Comparison of ENCODE assay signal across 8 cellular contexts in the genomic region with DNA sequence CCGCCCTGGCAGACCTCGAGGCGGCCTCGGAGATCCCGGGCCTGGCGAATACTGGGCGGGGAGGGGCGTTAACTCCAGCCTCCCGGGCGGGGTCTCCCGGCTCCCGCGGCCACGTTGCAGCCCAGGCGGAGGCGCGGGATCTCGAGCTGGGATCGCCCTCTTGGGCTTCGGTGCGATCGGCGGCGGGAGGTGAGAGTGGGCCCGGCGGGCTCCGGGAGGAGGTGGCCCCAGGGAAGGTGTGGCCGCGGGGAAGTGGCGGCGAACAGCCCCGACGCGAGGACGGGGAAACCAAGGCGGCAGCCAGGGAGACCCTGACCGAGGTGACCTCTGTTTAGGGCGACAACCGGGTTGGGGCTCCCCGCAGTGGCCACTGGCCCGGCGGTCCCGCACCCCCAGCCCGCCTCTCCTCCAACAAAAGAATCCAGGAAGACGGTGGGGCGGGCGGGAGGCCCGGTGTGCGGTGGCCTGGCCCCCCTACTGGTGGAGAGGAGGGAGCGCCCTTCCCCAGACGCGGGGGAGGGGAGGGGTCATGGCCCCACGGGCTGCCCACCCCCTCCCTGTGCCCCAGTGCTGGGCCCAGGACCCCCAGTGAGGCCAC. TPM values are rescaled to one million over a fixed set of nuclear protein-coding genes. Genes with fewer than 3 reads are reported as not detected.
DNase-seq lines count a peak whose midpoint lies in the region; ATAC-seq and TF ChIP-seq lines count a peak whose summit lies in the region.

A gene with protein sequence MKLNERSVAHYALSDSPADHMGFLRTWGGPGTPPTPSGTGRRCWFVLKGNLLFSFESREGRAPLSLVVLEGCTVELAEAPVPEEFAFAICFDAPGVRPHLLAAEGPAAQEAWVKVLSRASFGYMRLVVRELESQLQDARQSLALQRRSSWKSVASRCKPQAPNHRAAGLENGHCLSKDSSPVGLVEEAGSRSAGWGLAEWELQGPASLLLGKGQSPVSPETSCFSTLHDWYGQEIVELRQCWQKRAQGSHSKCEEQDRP (plus strand): TSS at position 96 of the 598 bp plus-strand sequence. CDS start 3,046 bp downstream, outside the sequence.

- TF ChIP-seq CTCF in foreskin fibroblast (IDR thresholded peaks at IDR 0.05; ENCODE audit: low read depth, low read length): peak; percentile 32

- no peak within 1 kb of the TSS for H3K27ac ChIP-seq in trophoblast cell (ENCODE audit: low read depth, low read length)

- H3K4me2 ChIP-seq in trophoblast cell (ENCODE audit: low read length): peak within 1 kb of the TSS; percentile 54

- no peak within 1 kb of the TSS for H3K4ac ChIP-seq in trophoblast cell (ENCODE audit: low read depth, low read length)

- H4K91ac ChIP-seq in trophoblast cell (ENCODE audit: low read depth, low read length): peak within 1 kb of the TSS; percentile 82

- H2AFZ ChIP-seq in trophoblast cell (ENCODE audit: insufficient read depth, low read length, poor library complexity): peak within 1 kb of the TSS; percentile 79

- H3K4me3 ChIP-seq in foreskin fibroblast (ENCODE audit: low read depth in 1 of 2, low read length in 2 of 2) (peak within 1 kb of the TSS; percentile 64 to 69), trophoblast cell (ENCODE audit: low read depth, low read length) (peak within 1 kb of the TSS; percentile 64)

- H3K36me3 ChIP-seq in trophoblast cell (ENCODE audit: control insufficient read depth in 1 of 2, insufficient read depth in 2 of 2, low read length in 2 of 2): no peaks in the 10 kb centered on the region

- no peak within 1 kb of the TSS for H3K23ac ChIP-seq in trophoblast cell (ENCODE audit: low read length)

- H2BK5ac ChIP-seq in trophoblast cell (ENCODE audit: low read depth, low read length, poor library complexity): peak within 1 kb of the TSS; percentile 18

- no peak within 1 kb of the TSS for H2BK12ac ChIP-seq in trophoblast cell (ENCODE audit: low read length)

- H3K14ac ChIP-seq in trophoblast cell (ENCODE audit: low read length): peak within 1 kb of the TSS; percentile 77

- H3K79me2 ChIP-seq in trophoblast cell (ENCODE audit: control insufficient read depth, insufficient read depth, low read length, poor library complexity): peaks cover 7% of the 10 kb centered on the region

- H4K8ac ChIP-seq in trophoblast cell (ENCODE audit: low read depth, low read length): peak within 1 kb of the TSS; percentile 89

- peaks cover 12% of the 10 kb centered on the region for H3K79me1 ChIP-seq in trophoblast cell (ENCODE audit: low read length)

- peak within 1 kb of the TSS; percentile 62 for H4K12ac ChIP-seq in trophoblast cell (ENCODE audit: low read depth, low read length)

- H2BK120ac ChIP-seq in trophoblast cell (ENCODE audit: insufficient read depth, low read length, poor library complexity): peak within 1 kb of the TSS; percentile 70

- H3K4me1 ChIP-seq in trophoblast cell (ENCODE audit: control insufficient read depth in 1 of 2, insufficient read depth in 2 of 2, low read length in 2 of 2): peaks cover 14 to 20% of the 10 kb centered on the region in 2 experiments

- WGBS in trophoblast cell (ENCODE audit: extremely low coverage, insufficient coverage, insufficient read length): no CpG with 5 or more reads among the region's 53 CpGs

- no peak for ATAC-seq in HG03025 (IDR thresholded peaks at IDR 0.05; ENCODE audit: low FRiP score, unreplicated experiment)

- H2AK5ac ChIP-seq in trophoblast cell (ENCODE audit: low read length): peak within 1 kb of the TSS; percentile 57

- H3K27me3 ChIP-seq in trophoblast cell (ENCODE audit: insufficient read depth, low read length): no peaks in the 10 kb centered on the region

- H3K18ac ChIP-seq in trophoblast cell (ENCODE audit: low read length): peak within 1 kb of the TSS; percentile 70

- H3K9me3 ChIP-seq in trophoblast cell (ENCODE audit: insufficient read depth, low read depth, low read length): no peaks in the 10 kb centered on the region

- DNase-seq in NCI-H146 (lab: John Stamatoyannopoulos, UW) (peak; percentile 49), NCI-H146 treated with DMSO at 0.1 percent for 48 hours (lab: John Stamatoyannopoulos, UW; ENCODE audit: unreplicated experiment) (no peak), foreskin fibroblast (peak; percentile 31 to 67), trophoblast cell (peak; percentile 22 to 57), NCI-H187 treated with DMSO at 0.1 percent for 48 hours (lab: John Stamatoyannopoulos, UW) (no peak), SHP77 treated with DMSO at 0.1 percent for 48 hours (lab: John Stamatoyannopoulos, UW) (no peak)
- peak; percentile 27 to 41 for DNase-seq in activated T-helper 1 cell treated with anti-CD3 and anti-CD28 coated beads, Interleukin-2, amount 50 U/mL, for 16 hours (ENCODE audit: low read depth in 1 of 2, low spot score in 1 of 2)

- peak within 1 kb of the TSS; percentile 4 for H3K9ac ChIP-seq in trophoblast cell (ENCODE audit: low read length)

RNA-seq across cellular contexts. Expression of the gene that starts here (rescaled TPM):
- polyA plus RNA-seq in trophoblast cell (2013): 2.1 and 2.3 TPM in 2 replicates

Comparison
In these comparisons a context has a peak if more than half of its experiments do, and no peak if none do; other contexts are left out.
1. DNase-seq: peak in NCI-H146 (single experiment), activated T-helper 1 cell treated with anti-CD3 and anti-CD28 coated beads, Interleukin-2, amount 50 U/mL, for 16 hours (2 of 2), foreskin fibroblast (2 of 2) and trophoblast cell (2 of 2); none in NCI-H146 treated with DMSO at 0.1 percent for 48 hours (single experiment), NCI-H187 treated with DMSO at 0.1 percent for 48 hours (single experiment) and SHP77 treated with DMSO at 0.1 percent for 48 hours (single experiment).